In the genomic region with DNA sequence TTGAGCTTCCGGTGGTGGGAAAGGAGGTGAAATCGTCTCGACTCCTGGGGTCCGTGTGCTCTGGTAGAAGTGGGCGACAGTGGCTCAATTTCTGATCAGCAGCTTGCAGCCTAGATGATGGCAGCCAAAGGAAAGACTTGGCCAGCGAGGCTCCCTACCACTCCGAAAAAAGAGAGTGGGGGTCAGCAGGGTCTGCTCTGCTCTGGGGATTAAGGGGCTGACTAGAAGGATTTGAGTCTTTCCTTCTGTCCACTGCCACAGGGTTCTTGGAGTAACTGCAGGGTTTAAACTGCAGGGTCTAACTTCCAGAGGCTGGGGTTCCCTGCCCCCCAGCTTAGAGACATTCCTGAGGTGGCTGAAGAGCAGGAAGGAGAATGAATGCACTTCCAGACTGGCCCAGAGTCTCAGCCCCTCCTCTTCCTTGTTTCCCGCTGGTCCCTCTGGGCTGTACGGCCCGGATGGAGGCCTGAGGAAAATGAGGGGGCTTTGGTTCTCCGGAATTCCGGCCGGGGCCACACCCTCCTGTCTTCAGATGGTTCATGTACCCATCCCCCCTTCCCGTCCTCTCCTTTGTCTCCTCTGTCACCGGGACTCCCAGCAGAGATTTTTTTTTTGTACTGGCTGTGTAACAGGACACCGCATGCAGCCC, we compare ENCODE assay signal across 8 cellular contexts. TPM values are rescaled to one million over a fixed set of nuclear protein-coding genes. Genes with fewer than 3 reads are reported as not detected.
A peak's percentile ranks its signal among the peaks of the same experiment; 100 is the strongest.
DNase-seq lines count a peak whose midpoint lies in the region; ATAC-seq and TF ChIP-seq lines count a peak whose summit lies in the region.

No MANE protein-coding gene starts in this region.

- H3K27ac Mint-ChIP-seq in type B pancreatic cell: peak overlapping the region; percentile 98

- H3K27me3 Mint-ChIP-seq in type B pancreatic cell: no peaks in the 10 kb centered on the region

- DNase-seq in NCI-H69 (lab: John Stamatoyannopoulos, UW) (peak; percentile 11), caudate nucleus (lab: John Stamatoyannopoulos, UW) (no peak), type B pancreatic cell (ENCODE audit: extremely low spot score, unreplicated experiment) (no peak), activated gamma-delta T cell treated with Interleukin-2 at 50 U/mL for 16 hours (no peak), activated gamma-delta T cell (lab: John Stamatoyannopoulos, UW) (no peak)

- H3K4me3 ChIP-seq in liver (ENCODE audit: low read depth in 1 of 3, low read length in 3 of 3): peak overlapping the region; percentile 57 to 87 (median 80)

- H3K4me1 ChIP-seq in ES-I3 (ENCODE audit: insufficient read depth, low read length): peaks cover 45% of the 10 kb centered on the region
- peaks cover 15 to 38% (median 25%) of the 10 kb centered on the region in 4 donors for H3K4me1 ChIP-seq in liver (ENCODE audit: control insufficient read depth in 4 of 4, insufficient read depth in 4 of 4, low read length in 3 of 4)

- peaks cover 10% of the 10 kb centered on the region for H3K36me3 ChIP-seq in ES-I3 (ENCODE audit: insufficient read depth, low read length)
- peaks cover 0 to 17% (median 3%) of the 10 kb centered on the region in 4 donors for H3K36me3 ChIP-seq in liver (ENCODE audit: control insufficient read depth in 4 of 4, insufficient read depth in 3 of 4, low read depth in 1 of 4, low read length in 3 of 4)

- no peak for TF ChIP-seq CTCF in liver (IDR thresholded peaks at IDR 0.05; ENCODE audit: low read depth, low read length, missing input control)
- TF ChIP-seq CTCF in type B pancreatic cell (conservative IDR thresholded peaks at IDR 0.05): no peak

- no peaks in the 10 kb centered on the region for H3K9me3 Mint-ChIP-seq in type B pancreatic cell

- peak overlapping the region; percentile 100 for H3K4me3 Mint-ChIP-seq in type B pancreatic cell

- TF ChIP-seq RAD21 in liver (IDR thresholded peaks at IDR 0.05): no peak

- peaks cover 5% of the 10 kb centered on the region for H3K36me3 Mint-ChIP-seq in type B pancreatic cell

- no peaks in the 10 kb centered on the region for H3K27me3 ChIP-seq in liver (ENCODE audit: control insufficient read depth in 4 of 4, insufficient read depth in 4 of 4, low read length in 3 of 4)

- ATAC-seq in GM18511 (IDR thresholded peaks at IDR 0.05; ENCODE audit: unreplicated experiment): no peak

- WGBS in liver: 6% methylated on average over 16 of the region's 16 CpGs

- peak overlapping the region; percentile 99 for H3K27ac ChIP-seq in caudate nucleus (ENCODE audit: low read depth, low read length)
- peak overlapping the region; percentile 89 to 98 for H3K27ac ChIP-seq in liver (ENCODE audit: low read depth in 1 of 2, low read length in 2 of 2)

- H3K4me1 Mint-ChIP-seq in type B pancreatic cell (ENCODE audit: unreplicated experiment): peaks cover 37% of the 10 kb centered on the region

- H3K9me3 ChIP-seq in ES-I3 (ENCODE audit: control insufficient read depth, insufficient read depth, low read length) (no peaks in the 10 kb centered on the region), liver (ENCODE audit: control insufficient read depth in 4 of 4, low read length in 3 of 4) (no peaks in the 10 kb centered on the region)

- peak overlapping the region; percentile 91 for H3K9ac ChIP-seq in ES-I3 (ENCODE audit: low read depth, low read length)
- peak overlapping the region; percentile 91 to 92 for H3K9ac ChIP-seq in liver (ENCODE audit: low read depth in 1 of 2, low read length in 2 of 2)

TF ChIP-seq in liver, 16 proteins besides CTCF, POLR2A, EP300 and RAD21:
- TF ChIP-seq HNF4A (conservative IDR thresholded peaks at IDR 0.05) (no peak), EGR1 (IDR thresholded peaks at IDR 0.05; ENCODE audit: low read depth in 2 of 2) (no peak), TAF1 (conservative IDR thresholded peaks at IDR 0.05) (no peak), SP1 (IDR thresholded peaks at IDR 0.05) (no peak), FOXA2 (IDR thresholded peaks at IDR 0.05) (no peak), HNF4G (IDR thresholded peaks at IDR 0.05) (no peak)
- TF ChIP-seq, protein P1, sequence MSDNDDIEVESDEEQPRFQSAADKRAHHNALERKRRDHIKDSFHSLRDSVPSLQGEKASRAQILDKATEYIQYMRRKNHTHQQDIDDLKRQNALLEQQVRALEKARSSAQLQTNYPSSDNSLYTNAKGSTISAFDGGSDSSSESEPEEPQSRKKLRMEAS (IDR thresholded peaks at IDR 0.05): no peak
TF ChIP-seq in liver: peak in this region for 0.

RNA-seq across cellular contexts. Expression of gene SERPINH1, which starts 0.9 kb away (rescaled TPM):
- total RNA-seq in liver: 100 to 1,000 TPM in 1 of 2 donors, 10 to 100 TPM in 1; 95.3 to 118 TPM
- 10 to 100 TPM in 1 of 2 donors, 1 to 10 TPM in 1; 5.0 to 42.1 TPM for polyA plus RNA-seq in liver
- total RNA-seq in type B pancreatic cell (ENCODE audit: low replicate concordance): 151 and 229 TPM in 2 replicates

RNA-seq across cellular contexts. Expression of gene GDPD5, which starts 37.2 kb away (rescaled TPM):
- total RNA-seq in liver (10 to 100 TPM in 1 of 2 donors, 1 to 10 TPM in 1; 4.8 to 22.8 TPM), type B pancreatic cell (ENCODE audit: low replicate concordance) (7.5 and 11.3 TPM in 2 replicates)
- polyA plus RNA-seq in liver: 1 to 10 TPM; 3.0 to 3.7 TPM
